ENCODE assay signal across 18 cellular contexts in the genomic region with DNA sequence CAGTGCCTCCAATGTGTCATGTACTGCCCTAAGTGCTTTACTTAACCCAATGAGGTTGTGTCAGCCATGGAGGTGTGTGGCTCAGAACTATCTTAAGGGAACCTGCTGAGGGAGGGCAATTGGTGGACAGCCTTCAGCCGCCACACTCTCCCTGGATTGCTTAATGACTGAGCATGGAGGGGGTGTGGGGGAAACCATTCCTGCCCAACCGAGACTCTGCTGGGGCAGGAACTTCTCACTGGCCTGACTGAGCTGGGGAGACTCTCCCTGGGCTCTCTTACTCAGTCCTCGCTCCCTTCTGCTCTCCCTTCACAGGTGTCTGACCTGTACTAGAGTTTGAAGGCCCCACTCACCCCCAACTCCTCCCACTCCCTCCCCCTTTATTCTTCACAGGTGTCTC.
DNase-seq lines count a peak whose midpoint lies in the region; ATAC-seq, FAIRE-seq and TF ChIP-seq lines count a peak whose summit lies in the region.
"Had no signal": no experiment of that assay in that cellular context is flagged by ENCODE, and none has a peak within 500 bp of the region (broad histone marks: within the 10 kb centered on the region; RNA-seq: fewer than 3 reads in every experiment).

No MANE protein-coding gene starts in this region.

- BruUV-seq in K562 (replicated peaks; lab: Mats Ljungman, UMichigan), result no TSS peak

- no peak overlapping the region for H4K12ac ChIP-seq in trophoblast cell (ENCODE audit: low read depth, low read length)

- peak overlapping the region; percentile 18 for H3K14ac ChIP-seq in trophoblast cell (ENCODE audit: low read length)

- no peaks in the 10 kb centered on the region for H3K9me1 ChIP-seq in K562 (ENCODE audit: control insufficient read depth, insufficient read depth, low read length)

- TF ChIP-seq RAD21 in K562 (CRISPR knock-in tag; conservative IDR thresholded peaks at IDR 0.05 in 1 of 2, IDR thresholded peaks at IDR 0.05 in 1 of 2), result no peak

- H4K20me1 ChIP-seq in K562 (replicated peaks; ENCODE audit: control insufficient read depth, insufficient read depth, low read length), result no peaks in the 10 kb centered on the region
- H4K20me1 ChIP-seq: BLaER1 had no signal

- H3K79me2 ChIP-seq in K562 (ENCODE audit: control insufficient read depth, insufficient read depth, low read length) (no peaks in the 10 kb centered on the region), trophoblast cell (ENCODE audit: control insufficient read depth, insufficient read depth, low read length, poor library complexity) (no peaks in the 10 kb centered on the region)

- peaks cover 6% of the 10 kb centered on the region; the same call in 1 of the 2 replicates for H3K4me1 ChIP-seq in HEK293 (ENCODE audit: control insufficient read depth, insufficient read depth, low read length)
- peaks cover 0 to 1% of the 10 kb centered on the region in 2 experiments; a peak in 2 of 5 replicates for H3K4me1 ChIP-seq in K562 (replicated peaks in 1 of 2; ENCODE audit: control insufficient read depth in 2 of 2, insufficient read depth in 2 of 2, low read length in 2 of 2)
- H3K4me1 ChIP-seq in trophoblast cell (ENCODE audit: control insufficient read depth in 1 of 2, insufficient read depth in 2 of 2, low read length in 2 of 2), result peaks cover 0 to 4% of the 10 kb centered on the region in 2 experiments
- H3K4me1 ChIP-seq: BLaER1 had no signal

- H3K18ac ChIP-seq in trophoblast cell (ENCODE audit: low read length), result no peak overlapping the region

- H3K23ac ChIP-seq in trophoblast cell (ENCODE audit: low read length), result no peak overlapping the region

- no peak overlapping the region for H3K9ac ChIP-seq in K562 (ENCODE audit: insufficient read depth in 1 of 2, low read depth in 2 of 2, low read length in 2 of 2)
- H3K9ac ChIP-seq in trophoblast cell (ENCODE audit: low read length), result no peak overlapping the region
- H3K9ac ChIP-seq: BLaER1 had no signal

- no peak for TF ChIP-seq CTCF in HEK293 (tag by site-specific recombination; IDR thresholded peaks at IDR 0.05)
- no peak for TF ChIP-seq CTCF in K562 (IDR thresholded peaks at IDR 0.05 in 2 of 3, conservative IDR thresholded peaks at IDR 0.05 in 1 of 3; ENCODE audit: insufficient read depth in 2 of 3, low read depth in 1 of 3, low read length in 3 of 3)

- WGBS in K562 (ENCODE audit: insufficient coverage, low coverage, missing lambda C conversion rate), result 27% methylated on average over 3 of the region's 3 CpGs
- WGBS in trophoblast cell (ENCODE audit: extremely low coverage, insufficient coverage, insufficient read length), result no CpG with 5 or more reads among the region's 3 CpGs

- peak; percentile 24 for DNase-seq in NCI-H69 (lab: John Stamatoyannopoulos, UW)
- DNase-seq in K562 (ENCODE audit: extremely low read depth in 1 of 4, low spot score in 3 of 4), result no peak
- no peak for DNase-seq in trophoblast cell
- DNase-seq in 8988T, result no peak
- no peak for DNase-seq in kidney tubule cell (ENCODE audit: low spot score)
- no peak for DNase-seq in head of caudate nucleus
- DNase-seq: Calu3; CD4-positive, alpha-beta memory T cell; DMS79 treated with DMSO at 0.1 percent for 48 hours; GF-D8; HCEC 1CT; HFFc6 had no signal

- ATAC-seq in K562, result peak; percentile 35; the same call in 2 of the 3 replicates
- ATAC-seq: A549, GM23338, HepG2 had no signal

- in situ Hi-C loops in K562 (cut with MboI), result no loop called here

- TF ChIP-seq EP300 in K562 (IDR thresholded peaks at IDR 0.05; ENCODE audit: low read length), result no peak

- CTCF ChIA-PET in HEK293 (lab: Yijun Ruan, JAX) (interaction anchor here (0.7 to 1.1 kb wide), 2 partner anchors 9 to 33 kb away, joined by 3 to 4 read pairs; no protein-coding TSS in a partner anchor), K562 (lab: Yijun Ruan, JAX; ENCODE audit: low intra/inter-chr PET ratio) (interaction anchor here (1.0 kb wide), 1 partner anchor 81 kb away, joined by 4 read pairs; no protein-coding TSS in a partner anchor)

- FAIRE-seq in K562 (lab: Jason Lieb, UNC), result no peak
- FAIRE-seq: A549, H54, HepG2 had no signal

- H3K36me3 ChIP-seq in HEK293 (ENCODE audit: control insufficient read depth in 2 of 2, insufficient read depth in 1 of 2, low read length in 2 of 2) (no peaks in the 10 kb centered on the region), K562 (ENCODE audit: control insufficient read depth, insufficient read depth, low read length) (no peaks in the 10 kb centered on the region), trophoblast cell (ENCODE audit: control insufficient read depth in 1 of 2, insufficient read depth in 2 of 2, low read length in 2 of 2) (no peaks in the 10 kb centered on the region)
- H3K36me3 ChIP-seq: BLaER1 had no signal

- peak overlapping the region; percentile 85 for H2BK12ac ChIP-seq in trophoblast cell (ENCODE audit: low read length)

- no peak overlapping the region for H3K4me2 ChIP-seq in K562 (ENCODE audit: insufficient read depth, low read length)
- H3K4me2 ChIP-seq in trophoblast cell (ENCODE audit: low read length), result no peak overlapping the region
- H3K4me2 ChIP-seq: A549, BLaER1, GM23338 had no signal

- no peak overlapping the region for H2BK120ac ChIP-seq in trophoblast cell (ENCODE audit: insufficient read depth, low read length, poor library complexity)

- peak overlapping the region; percentile 20 for H4K91ac ChIP-seq in trophoblast cell (ENCODE audit: low read depth, low read length)

- no peak overlapping the region for H2BK5ac ChIP-seq in trophoblast cell (ENCODE audit: low read depth, low read length, poor library complexity)

- H3K79me1 ChIP-seq in trophoblast cell (ENCODE audit: low read length), result peaks cover 12% of the 10 kb centered on the region

- TF ChIP-seq POLR2A in K562 (conservative IDR thresholded peaks at IDR 0.05), result no peak

- POLR2A ChIA-PET in HEK293 (lab: Yijun Ruan, JAX), result no interaction called here
- POLR2A ChIA-PET in K562 (lab: Yijun Ruan, JAX), result interaction anchor here (0.7 to 1.1 kb wide), 2 partner anchors 16 to 17 kb away, joined by 3 read pairs; no protein-coding TSS in a partner anchor

- H3K9me3 ChIP-seq in HEK293 (ENCODE audit: control insufficient read depth, insufficient read depth, low read depth, low read length) (no peaks in the 10 kb centered on the region), K562 (replicated peaks; ENCODE audit: control insufficient read depth, insufficient read depth, low read depth, low read length) (no peaks in the 10 kb centered on the region), trophoblast cell (ENCODE audit: insufficient read depth, low read depth, low read length) (no peaks in the 10 kb centered on the region)
- H3K9me3 ChIP-seq: A549, BLaER1 had no signal

- intact Hi-C loops in K562 (cut with micrococcal nuclease), result no loop called here
- intact Hi-C loops in head of caudate nucleus (cut with DNase I), result no loop called here

- H2AK5ac ChIP-seq in trophoblast cell (ENCODE audit: low read length), result peak overlapping the region; percentile 34

- H3K27me3 ChIP-seq in K562 (ENCODE audit: control insufficient read depth in 2 of 2, insufficient read depth in 2 of 2, low read length in 2 of 2) (peaks cover under 1 to 12% of the 10 kb centered on the region in 2 experiments; a peak in 3 of 5 replicates), trophoblast cell (ENCODE audit: insufficient read depth, low read length) (no peaks in the 10 kb centered on the region)
- H3K27me3 ChIP-seq: BLaER1 had no signal

- no peak overlapping the region for H3K27ac ChIP-seq in HEK293 (ENCODE audit: extremely low read depth, low read depth, low read length)
- no peak overlapping the region for H3K27ac ChIP-seq in K562 (ENCODE audit: extremely low read depth, low read depth, low read length)
- no peak overlapping the region for H3K27ac ChIP-seq in trophoblast cell (ENCODE audit: low read depth, low read length)
- H3K27ac ChIP-seq: BLaER1 had no signal

- H2AFZ ChIP-seq in K562 (ENCODE audit: low read depth, low read length) (no peak overlapping the region), trophoblast cell (ENCODE audit: insufficient read depth, low read length, poor library complexity) (no peak overlapping the region)
- H2AFZ ChIP-seq: GM23338 had no signal

- H3K4me3 ChIP-seq in HEK293 (ENCODE audit: low read depth, low read length) (no peak overlapping the region), K562 (no peak overlapping the region), trophoblast cell (ENCODE audit: low read depth, low read length) (no peak overlapping the region)
- H3K4me3 ChIP-seq: A549, BLaER1, GM23338 had no signal

- H4K8ac ChIP-seq in trophoblast cell (ENCODE audit: low read depth, low read length), result no peak overlapping the region

- no peak overlapping the region for H3K4ac ChIP-seq in trophoblast cell (ENCODE audit: low read depth, low read length)

TF ChIP-seq in K562, 482 proteins besides CTCF, POLR2A, EP300 and RAD21 (continues in another document):
- TF ChIP-seq, protein P1, sequence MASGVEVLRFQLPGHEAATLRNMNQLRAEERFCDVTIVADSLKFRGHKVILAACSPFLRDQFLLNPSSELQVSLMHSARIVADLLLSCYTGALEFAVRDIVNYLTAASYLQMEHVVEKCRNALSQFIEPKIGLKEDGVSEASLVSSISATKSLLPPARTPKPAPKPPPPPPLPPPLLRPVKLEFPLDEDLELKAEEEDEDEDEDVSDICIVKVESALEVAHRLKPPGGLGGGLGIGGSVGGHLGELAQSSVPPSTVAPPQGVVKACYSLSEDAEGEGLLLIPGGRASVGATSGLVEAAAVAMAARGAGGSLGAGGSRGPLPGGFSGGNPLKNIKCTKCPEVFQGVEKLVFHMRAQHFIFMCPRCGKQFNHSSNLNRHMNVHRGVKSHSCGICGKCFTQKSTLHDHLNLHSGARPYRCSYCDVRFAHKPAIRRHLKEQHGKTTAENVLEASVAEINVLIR (CRISPR knock-in tag; IDR thresholded peaks at IDR 0.05), result no peak
- TF ChIP-seq, protein P2, sequence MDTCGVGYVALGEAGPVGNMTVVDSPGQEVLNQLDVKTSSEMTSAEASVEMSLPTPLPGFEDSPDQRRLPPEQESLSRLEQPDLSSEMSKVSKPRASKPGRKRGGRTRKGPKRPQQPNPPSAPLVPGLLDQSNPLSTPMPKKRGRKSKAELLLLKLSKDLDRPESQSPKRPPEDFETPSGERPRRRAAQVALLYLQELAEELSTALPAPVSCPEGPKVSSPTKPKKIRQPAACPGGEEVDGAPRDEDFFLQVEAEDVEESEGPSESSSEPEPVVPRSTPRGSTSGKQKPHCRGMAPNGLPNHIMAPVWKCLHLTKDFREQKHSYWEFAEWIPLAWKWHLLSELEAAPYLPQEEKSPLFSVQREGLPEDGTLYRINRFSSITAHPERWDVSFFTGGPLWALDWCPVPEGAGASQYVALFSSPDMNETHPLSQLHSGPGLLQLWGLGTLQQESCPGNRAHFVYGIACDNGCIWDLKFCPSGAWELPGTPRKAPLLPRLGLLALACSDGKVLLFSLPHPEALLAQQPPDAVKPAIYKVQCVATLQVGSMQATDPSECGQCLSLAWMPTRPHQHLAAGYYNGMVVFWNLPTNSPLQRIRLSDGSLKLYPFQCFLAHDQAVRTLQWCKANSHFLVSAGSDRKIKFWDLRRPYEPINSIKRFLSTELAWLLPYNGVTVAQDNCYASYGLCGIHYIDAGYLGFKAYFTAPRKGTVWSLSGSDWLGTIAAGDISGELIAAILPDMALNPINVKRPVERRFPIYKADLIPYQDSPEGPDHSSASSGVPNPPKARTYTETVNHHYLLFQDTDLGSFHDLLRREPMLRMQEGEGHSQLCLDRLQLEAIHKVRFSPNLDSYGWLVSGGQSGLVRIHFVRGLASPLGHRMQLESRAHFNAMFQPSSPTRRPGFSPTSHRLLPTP (IDR thresholded peaks at IDR 0.05; ENCODE audit: borderline replicate concordance, extremely low read depth, insufficient read length), result no peak
